8 cellular contexts compared by ENCODE assay signal in genomic region chr9:76394023-76394895, GRCh38. TPM values are rescaled to one million over a fixed set of nuclear protein-coding genes. Genes with fewer than 3 reads are reported as not detected.
DNase-seq lines count a peak whose midpoint lies in the region; ATAC-seq and TF ChIP-seq lines count a peak whose summit lies in the region.

Gene RFK (minus strand): TSS chr9:76394426. CDS start chr9:76394171, 255 bp downstream.

- H3K27ac Mint-ChIP-seq in CD4-positive, CD25-positive, alpha-beta regulatory T cell, result peak within 1 kb of the TSS; percentile 95 to 99 (median 97)
- peak within 1 kb of the TSS; percentile 98 for H3K27ac Mint-ChIP-seq in activated CD8-positive, alpha-beta T cell treated with anti-CD3 and anti-CD28 coated beads, Interleukin-2, amount 10 ng/mL, durations not matched to agents 7 days and 5 days

- peak within 1 kb of the TSS; percentile 91 for H3K4me3 ChIP-seq in CD4-positive, CD25-positive, alpha-beta regulatory T cell (ENCODE audit: low read depth, low read length)
- H3K4me3 ChIP-seq in ectodermal cell (ENCODE audit: insufficient read depth, low read depth, low read length), result peak within 1 kb of the TSS; percentile 78
- H3K4me3 ChIP-seq in lung, result peak within 1 kb of the TSS; percentile 80

- 0% methylated on average over 91 of the region's 91 CpGs for WGBS in ectodermal cell, 2 experiments
- 0% methylated on average over 84 to 91 of the region's 91 CpGs for WGBS in lung, 2 donors

- H3K4me1 Mint-ChIP-seq in CD4-positive, CD25-positive, alpha-beta regulatory T cell, result peaks cover 12 to 46% (median 33%) of the 10 kb centered on the region in 4 donors
- H3K4me1 Mint-ChIP-seq in activated CD8-positive, alpha-beta T cell treated with anti-CD3 and anti-CD28 coated beads, Interleukin-2, amount 10 ng/mL, durations not matched to agents 7 days and 5 days (ENCODE audit: low read depth), result peaks cover 33% of the 10 kb centered on the region

- DNase-seq in CD4-positive, CD25-positive, alpha-beta regulatory T cell, result peak; percentile 88 to 96 (median 95)
- DNase-seq in NCI-H748 treated with DMSO at 0.1 percent for 48 hours (lab: John Stamatoyannopoulos, UW) (peak; percentile 88), lung (ENCODE audit: low spot score) (peak; percentile 89)
- DNase-seq in activated CD8-positive, alpha-beta T cell treated with anti-CD3 and anti-CD28 coated beads, Interleukin-2, amount 10 ng/mL, durations not matched to agents 7 days and 5 days, result peak; percentile 94
- peak; percentile 84 to 91 (median 90) for DNase-seq in stimulated activated CD4-positive, alpha-beta T cell treated with anti-CD3 and anti-CD28 coated beads, TNF-alpha, amount 100 ng/mL, for 48 hours (ENCODE audit: low read depth in 3 of 3)

- TF ChIP-seq CTCF in lung (IDR thresholded peaks at IDR 0.05; ENCODE audit: control extremely low read depth, extremely low read depth), result no peak

- H3K27ac ChIP-seq in CD4-positive, CD25-positive, alpha-beta regulatory T cell (ENCODE audit: insufficient read depth, low read length, poor library complexity, severe bottlenecking), result peak within 1 kb of the TSS; percentile 92
- peak within 1 kb of the TSS; percentile 85 for H3K27ac ChIP-seq in ectodermal cell (ENCODE audit: insufficient read depth, low read depth, low read length, poor library complexity, severe bottlenecking)
- H3K27ac ChIP-seq in lung (ENCODE audit: low read depth in 1 of 2, low read length in 1 of 2), result peak within 1 kb of the TSS; percentile 95 to 96

- H3K36me3 ChIP-seq in CD4-positive, CD25-positive, alpha-beta regulatory T cell (ENCODE audit: control insufficient read depth, insufficient read depth, low read length), result no peaks in the 10 kb centered on the region
- H3K36me3 ChIP-seq in ectodermal cell (ENCODE audit: control insufficient read depth, insufficient read depth, low read length), result peaks cover 3% of the 10 kb centered on the region
- H3K36me3 ChIP-seq in lung (ENCODE audit: control insufficient read depth in 2 of 2, insufficient read depth in 2 of 2, low read length in 2 of 2), result peaks cover 0 to 2% of the 10 kb centered on the region in 2 donors

- CTCF ChIA-PET in activated CD8-positive, alpha-beta T cell treated with anti-CD3 and anti-CD28 coated beads, Interleukin-2, amount 10 ng/mL, durations not matched to agents 7 days and 5 days (lab: Charles Lee), result interaction anchor here (0.7 to 3.7 kb wide), 33 partner anchors 8 to 1902 kb away, joined by 3 to 20 read pairs (median 4); partner anchors contain the start of genes PCSK5 and PSAT1

- POLR2A ChIA-PET in activated CD8-positive, alpha-beta T cell treated with anti-CD3 and anti-CD28 coated beads, Interleukin-2, amount 10 ng/mL, durations not matched to agents 7 days and 5 days (lab: Charles Lee), result interaction anchor here (0.7 to 2.6 kb wide), 15 partner anchors 9 to 783 kb away, joined by 3 to 12 read pairs (median 4); partner anchors contain the start of genes GCNT1, PCSK5 and VPS13A

- peaks cover 0 to 5% (median 0%) of the 10 kb centered on the region in 7 donors for H3K9me3 Mint-ChIP-seq in CD4-positive, CD25-positive, alpha-beta regulatory T cell
- H3K9me3 Mint-ChIP-seq in activated CD8-positive, alpha-beta T cell treated with anti-CD3 and anti-CD28 coated beads, Interleukin-2, amount 10 ng/mL, durations not matched to agents 7 days and 5 days (ENCODE audit: insufficient read depth), result no peaks in the 10 kb centered on the region

- H3K9me3 ChIP-seq in CD4-positive, CD25-positive, alpha-beta regulatory T cell (ENCODE audit: control insufficient read depth in 2 of 2, low read length in 2 of 2), result no peaks in the 10 kb centered on the region
- H3K9me3 ChIP-seq in ectodermal cell (ENCODE audit: control insufficient read depth, low read length) (no peaks in the 10 kb centered on the region), lung (ENCODE audit: control insufficient read depth in 2 of 2, insufficient read depth in 1 of 2, low read length in 1 of 2) (no peaks in the 10 kb centered on the region)

- peaks cover 26% of the 10 kb centered on the region for H3K4me1 ChIP-seq in CD4-positive, CD25-positive, alpha-beta regulatory T cell (ENCODE audit: control insufficient read depth, insufficient read depth, low read length, poor library complexity, severe bottlenecking)
- no peaks in the 10 kb centered on the region for H3K4me1 ChIP-seq in ectodermal cell (ENCODE audit: control insufficient read depth, insufficient read depth, low read length)
- H3K4me1 ChIP-seq in lung (ENCODE audit: control insufficient read depth in 2 of 2, insufficient read depth in 2 of 2, low read length in 2 of 2), result peaks cover 3 to 8% of the 10 kb centered on the region in 2 donors

- peaks cover 7% of the 10 kb centered on the region for H3K36me3 Mint-ChIP-seq in CD4-positive, CD25-positive, alpha-beta regulatory T cell
- H3K36me3 Mint-ChIP-seq in activated CD8-positive, alpha-beta T cell treated with anti-CD3 and anti-CD28 coated beads, Interleukin-2, amount 10 ng/mL, durations not matched to agents 7 days and 5 days (ENCODE audit: low read depth), result peaks cover 27% of the 10 kb centered on the region

- peaks cover 13% of the 10 kb centered on the region for H3K27me3 Mint-ChIP-seq in CD4-positive, CD25-positive, alpha-beta regulatory T cell
- H3K27me3 Mint-ChIP-seq in activated CD8-positive, alpha-beta T cell treated with anti-CD3 and anti-CD28 coated beads, Interleukin-2, amount 10 ng/mL, durations not matched to agents 7 days and 5 days (ENCODE audit: low read depth), result no peaks in the 10 kb centered on the region

- ATAC-seq in CD4-positive, CD25-positive, alpha-beta regulatory T cell (ENCODE audit: low read depth in 2 of 2), result peak; percentile 91 to 92
- peak; percentile 60 for ATAC-seq in GM19351 (IDR thresholded peaks at IDR 0.05; ENCODE audit: unreplicated experiment)
- ATAC-seq in HG03521 (IDR thresholded peaks at IDR 0.05; ENCODE audit: unreplicated experiment), result peak; percentile 71
- peak; percentile 88 for ATAC-seq in activated CD8-positive, alpha-beta T cell treated with anti-CD3 and anti-CD28 coated beads, Interleukin-2, amount 10 ng/mL, durations not matched to agents 7 days and 5 days
- ATAC-seq in lung (ENCODE audit: insufficient read depth, low FRiP score), result peak; percentile 97

- peak within 1 kb of the TSS; percentile 92 to 96 (median 95) for H3K4me3 Mint-ChIP-seq in CD4-positive, CD25-positive, alpha-beta regulatory T cell
- peak within 1 kb of the TSS; percentile 90 for H3K4me3 Mint-ChIP-seq in activated CD8-positive, alpha-beta T cell treated with anti-CD3 and anti-CD28 coated beads, Interleukin-2, amount 10 ng/mL, durations not matched to agents 7 days and 5 days

- no peaks in the 10 kb centered on the region for H3K27me3 ChIP-seq in CD4-positive, CD25-positive, alpha-beta regulatory T cell (ENCODE audit: control insufficient read depth, insufficient read depth, low read length)
- H3K27me3 ChIP-seq in ectodermal cell (ENCODE audit: control insufficient read depth, insufficient read depth, low read length, poor library complexity, severe bottlenecking) (no peaks in the 10 kb centered on the region), lung (ENCODE audit: control insufficient read depth, insufficient read depth) (no peaks in the 10 kb centered on the region)

RNA-seq across cellular contexts. Expression of gene RFK, which starts in this region (rescaled TPM):
- 12.4 TPM for total RNA-seq in CD4-positive, CD25-positive, alpha-beta regulatory T cell
- 10 to 100 TPM; 31.3 to 39.7 (median 35.0) TPM for polyA plus RNA-seq in CD4-positive, CD25-positive, alpha-beta regulatory T cell
- 10 to 100 TPM; 18.2 to 21.5 TPM for total RNA-seq in activated CD8-positive, alpha-beta T cell treated with anti-CD3 and anti-CD28 coated beads, Interleukin-2, amount 10 ng/mL, durations not matched to agents 7 days and 5 days
- polyA plus RNA-seq in ectodermal cell (2013, experiment 1 of 4), result 14.2 TPM
- polyA plus RNA-seq in ectodermal cell (2013, experiment 2 of 4), result 16.0 TPM
- polyA plus RNA-seq in ectodermal cell (2013, experiment 3 of 4), result 16.7 TPM
- 15.4 TPM for polyA plus RNA-seq in ectodermal cell (2013, experiment 4 of 4)
- 10 to 100 TPM; 15.0 to 17.4 TPM for total RNA-seq in lung
- 10 to 100 TPM in 1 of 2 donors, 1 to 10 TPM in 1; 9.3 to 16.0 TPM for polyA plus RNA-seq in lung

Comparison
In these comparisons a context has a peak if more than half of its experiments do, and no peak if none do; other contexts are left out.
1. Peak in every context shown above with its lines: DNase-seq, ATAC-seq, H3K4me3 ChIP-seq and H3K27ac ChIP-seq.